25 cellular contexts compared by ENCODE assay signal in the genomic region with DNA sequence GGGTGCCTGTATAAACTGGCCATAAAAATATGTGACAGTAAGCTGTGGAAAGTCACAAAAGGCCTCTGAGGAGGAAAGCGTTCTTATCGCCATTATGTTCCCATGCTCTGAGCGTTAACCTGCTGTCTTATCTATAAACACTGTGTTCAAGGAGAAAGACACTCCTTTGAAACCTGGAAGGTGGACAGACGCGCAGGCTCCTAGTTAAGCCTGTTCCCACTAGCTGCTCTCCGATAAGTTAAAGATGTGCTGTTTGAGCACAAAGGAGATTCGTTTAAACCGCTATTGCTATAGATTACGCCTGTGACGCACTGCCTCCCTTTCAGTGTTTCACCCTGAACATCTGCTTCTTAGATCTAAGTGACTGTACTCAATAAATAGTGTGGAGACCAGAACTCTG. TPM values are rescaled to one million over a fixed set of nuclear protein-coding genes. Genes with fewer than 3 reads are reported as not detected.
A peak's percentile ranks its signal among the peaks of the same experiment; 100 is the strongest.
DNase-seq lines count a peak whose midpoint lies in the region; ATAC-seq, FAIRE-seq and TF ChIP-seq lines count a peak whose summit lies in the region.
"Had no signal": no experiment of that assay in that cellular context is flagged by ENCODE, and none has a peak within 500 bp of the region (broad histone marks: within the 10 kb centered on the region; RNA-seq: fewer than 3 reads in every experiment).

No MANE protein-coding gene starts in this region.

- 0 out of 2 replicates have a peak overlapping the region, but pooled peaks have one; percentile 58 for H2AFZ ChIP-seq in K562 (ENCODE audit: low read depth, low read length)

- H3K79me2 ChIP-seq in K562 (ENCODE audit: control insufficient read depth, insufficient read depth, low read length), result no peaks in the 10 kb centered on the region

- in situ Hi-C loops in K562 (cut with MboI), result no loop called here

- H3K4me2 ChIP-seq in K562 (ENCODE audit: insufficient read depth, low read length), result peak overlapping the region; percentile 60; the same call in 1 of the 2 replicates
- H3K4me2 ChIP-seq: A549; BLaER1 treated with 17β-estradiol and CSF1 and Interleukin-3, amounts not matched to agents 10 nM and 100 nM had no signal

- no peaks in the 10 kb centered on the region for H4K20me1 ChIP-seq in K562 (replicated peaks; ENCODE audit: control insufficient read depth, insufficient read depth, low read length)
- H4K20me1 ChIP-seq: BLaER1 treated with 17β-estradiol and CSF1 and Interleukin-3, amounts not matched to agents 10 nM and 100 nM had no signal

- H3K4me1 ChIP-seq in K562 (replicated peaks in 1 of 2; ENCODE audit: control insufficient read depth in 2 of 2, insufficient read depth in 2 of 2, low read length in 2 of 2) (peaks cover 10 to 23% of the 10 kb centered on the region in 2 experiments; a peak in 4 of 5 replicates), spleen (peaks cover 0 to 30% (median 24%) of the 10 kb centered on the region in 6 donors)

- ATAC-seq in K562, result peak; percentile 17; the same call in 1 of the 3 replicates
- ATAC-seq: A549; CD8-positive, alpha-beta T cell had no signal

- intact Hi-C loops in K562 (cut with micrococcal nuclease), result no loop called here
- intact Hi-C loops in spleen (cut with DNase I; ENCODE audit: low total_unique reads), result no loop called here

- POLR2A ChIA-PET in K562 (lab: Yijun Ruan, JAX), result interaction anchor here (1.1 kb wide), 1 partner anchor 9 kb away, joined by 3 read pairs; no protein-coding TSS in a partner anchor

- peaks cover 0 to 8% of the 10 kb centered on the region in 2 experiments; a peak in 2 of 5 replicates for H3K27me3 ChIP-seq in K562 (ENCODE audit: control insufficient read depth in 2 of 2, insufficient read depth in 2 of 2, low read length in 2 of 2)
- H3K27me3 ChIP-seq in spleen (replicated peaks in 1 of 7), result peaks cover 0 to 76% (median 7%) of the 10 kb centered on the region in 7 donors

- H3K27ac ChIP-seq in K562 (ENCODE audit: extremely low read depth, low read depth, low read length) (no peak overlapping the region; the same call in 2 of the 3 replicates), spleen (no peak overlapping the region)
- H3K27ac ChIP-seq: 22Rv1; A549; BLaER1 treated with 17β-estradiol and CSF1 and Interleukin-3, amounts not matched to agents 10 nM and 100 nM; C4-2B had no signal

- DNase-seq in NCI-H82 (lab: John Stamatoyannopoulos, UW) (peak; percentile 33), NCI-H82 treated with DMSO at 0.1 percent for 48 hours (lab: John Stamatoyannopoulos, UW; ENCODE audit: unreplicated experiment) (no peak), K562 (ENCODE audit: extremely low read depth in 1 of 4, low spot score in 3 of 4) (peak in 3 of 4 experiments; percentile 36 to 68 (median 37)), spleen (peak; percentile 21), COLO668 (lab: John Stamatoyannopoulos, UW; ENCODE audit: unreplicated experiment) (no peak), kidney tubule cell (ENCODE audit: low spot score) (no peak)
- DNase-seq: AML-193; CD4-positive, alpha-beta T cell; CD8-positive, alpha-beta T cell; COR-L47; DMS 273 treated with DMSO at 0.1 percent for 48 hours; DMS153; DMS53; DMS79 treated with DMSO at 0.1 percent for 48 hours; GF-D8 had no signal

- TF ChIP-seq POLR2A in K562 (conservative IDR thresholded peaks at IDR 0.05), result no peak
- TF ChIP-seq POLR2A in spleen (IDR thresholded peaks at IDR 0.05), result no peak

- no peak for TF ChIP-seq RAD21 in K562 (CRISPR knock-in tag; conservative IDR thresholded peaks at IDR 0.05 in 1 of 2, IDR thresholded peaks at IDR 0.05 in 1 of 2)

- BruUV-seq in K562 (replicated peaks; lab: Mats Ljungman, UMichigan), result no TSS peak

- WGBS in K562 (ENCODE audit: insufficient coverage, low coverage, missing lambda C conversion rate), result 5% methylated on average over 10 of the region's 10 CpGs
- WGBS in spleen, 5 donors, result 87 to 94% (median 91%) methylated on average over 10 of the region's 10 CpGs

- no peaks in the 10 kb centered on the region for H3K36me3 ChIP-seq in K562 (ENCODE audit: control insufficient read depth, insufficient read depth, low read length)
- H3K36me3 ChIP-seq in spleen, result no peaks in the 10 kb centered on the region
- H3K36me3 ChIP-seq: BLaER1 treated with 17β-estradiol and CSF1 and Interleukin-3, amounts not matched to agents 10 nM and 100 nM had no signal

- CTCF ChIA-PET in K562 (lab: Yijun Ruan, JAX; ENCODE audit: low intra/inter-chr PET ratio), result no interaction called here

- H3K9me3 ChIP-seq in K562 (replicated peaks; ENCODE audit: control insufficient read depth, insufficient read depth, low read depth, low read length), result no peaks in the 10 kb centered on the region
- H3K9me3 ChIP-seq in spleen, result no peaks in the 10 kb centered on the region
- H3K9me3 ChIP-seq: A549; BLaER1 treated with 17β-estradiol and CSF1 and Interleukin-3, amounts not matched to agents 10 nM and 100 nM had no signal

- TF ChIP-seq CTCF in K562 (IDR thresholded peaks at IDR 0.05 in 2 of 3, conservative IDR thresholded peaks at IDR 0.05 in 1 of 3; ENCODE audit: insufficient read depth in 2 of 3, low read depth in 1 of 3, low read length in 3 of 3) (no peak), spleen (IDR thresholded peaks at IDR 0.05 in 8 of 11, conservative IDR thresholded peaks at IDR 0.05 in 3 of 11) (no peak)

- H3K9ac ChIP-seq in K562 (ENCODE audit: insufficient read depth in 1 of 2, low read depth in 2 of 2, low read length in 2 of 2), result no peak overlapping the region
- H3K9ac ChIP-seq: BLaER1 treated with 17β-estradiol and CSF1 and Interleukin-3, amounts not matched to agents 10 nM and 100 nM had no signal

- H3K4me3 ChIP-seq in K562, result no peak overlapping the region
- no peak overlapping the region for H3K4me3 ChIP-seq in spleen
- H3K4me3 ChIP-seq: A549; BLaER1 treated with 17β-estradiol and CSF1 and Interleukin-3, amounts not matched to agents 10 nM and 100 nM had no signal

- no peaks in the 10 kb centered on the region for H3K9me1 ChIP-seq in K562 (ENCODE audit: control insufficient read depth, insufficient read depth, low read length)

- TF ChIP-seq EP300 in K562 (IDR thresholded peaks at IDR 0.05; ENCODE audit: low read length), result no peak

- peak; percentile 76 for FAIRE-seq in K562 (lab: Jason Lieb, UNC)
- FAIRE-seq: G401.6, GM12891, GM19239 had no signal

RNA-seq across cellular contexts. Expression of a gene that starts 5.2 kb away (rescaled TPM):
- not detected in 2 replicates for total RNA-seq in K562 (2011; cell fraction: chromatin; rRNA removed; ENCODE audit: low replicate concordance)
- not detected in 2 replicates for total RNA-seq in K562 (2011; cell fraction: nucleolus; rRNA removed)
- total RNA-seq in K562 (2011; cell fraction: nucleoplasm; rRNA removed), result not detected in 2 replicates
- total RNA-seq in K562 (2014; rRNA removed) (not detected in 2 replicates), K562 (2014; rRNA removed; fragmentation: Illumina TruSeq; extraction: Trizol) (not detected in 2 replicates), K562 (2015; rRNA removed; fragmentation: Illumina TruSeq; extraction: Trizol) (not detected in 2 replicates), K562 (2021) (not detected in 2 replicates), spleen (1 to 10 TPM in 2 of 7 donors, under 1 TPM in 1, not detected in 4; 0.47 to 1.3 (median 1.0) TPM)
- polyA plus RNA-seq in K562 (2011; rRNA removed) (not detected in 2 replicates), K562 (2014; fragmentation: Illumina TruSeq; extraction: Trizol) (not detected in 2 replicates), K562 (2014; fragmentation: Nextera tagmentation; extraction: Ambion mirVana) (not detected), K562 (2014; rRNA removed) (not detected in 2 replicates), spleen (under 1 TPM; 0.80 to 0.89 (median 0.83) TPM)
- polyA plus RNA-seq in K562 (2011; cell fraction: cytosol; rRNA removed), result not detected in 2 replicates
- not detected in 2 replicates for polyA plus RNA-seq in K562 (2011; cell fraction: nucleus; rRNA removed)
- not detected in 2 replicates for polyA plus RNA-seq in K562 (2012)
- not detected in 2 replicates for polyA minus RNA-seq in K562 (2011; rRNA and poly(A)+ RNA removed)
- not detected in 2 replicates for polyA minus RNA-seq in K562 (2011; cell fraction: cytosol; rRNA and poly(A)+ RNA removed)
- polyA minus RNA-seq in K562 (2011; cell fraction: nucleus; rRNA and poly(A)+ RNA removed), result not detected in 2 replicates
- total RNA-seq: A172 had no signal
- polyA plus RNA-seq: BJ had no signal

RNA-seq across cellular contexts. Expression of a gene that starts 36.0 kb away (rescaled TPM):
- total RNA-seq in K562 (2011; cell fraction: chromatin; rRNA removed; ENCODE audit: low replicate concordance), result 0.12 TPM in 1 of 2 replicates, not detected in the other
- total RNA-seq in K562 (2011; cell fraction: nucleolus; rRNA removed), result not detected in 2 replicates
- not detected in 2 replicates for total RNA-seq in K562 (2011; cell fraction: nucleoplasm; rRNA removed)
- total RNA-seq in K562 (2014; rRNA removed) (not detected in 2 replicates), K562 (2014; rRNA removed; fragmentation: Illumina TruSeq; extraction: Trizol) (not detected in 2 replicates), K562 (2015; rRNA removed; fragmentation: Illumina TruSeq; extraction: Trizol) (0.04 TPM in 1 of 2 replicates, not detected in the other), K562 (2021) (not detected in 2 replicates), spleen (not detected)
- polyA plus RNA-seq in K562 (2011; rRNA removed) (not detected in 2 replicates), K562 (2014; fragmentation: Illumina TruSeq; extraction: Trizol) (not detected in 2 replicates), K562 (2014; fragmentation: Nextera tagmentation; extraction: Ambion mirVana) (not detected), K562 (2014; rRNA removed) (0.04 TPM in 1 of 2 replicates, not detected in the other), spleen (under 1 TPM in 1 of 3 donors, not detected in 2; 0.03 TPM)
- not detected in 2 replicates for polyA plus RNA-seq in K562 (2011; cell fraction: cytosol; rRNA removed)
- polyA plus RNA-seq in K562 (2011; cell fraction: nucleus; rRNA removed), result 0.03 and 0.06 TPM in 2 replicates
- 0.14 TPM in 1 of 2 replicates, not detected in the other for polyA plus RNA-seq in K562 (2012)
- not detected in 2 replicates for polyA minus RNA-seq in K562 (2011; rRNA and poly(A)+ RNA removed)
- not detected in 2 replicates for polyA minus RNA-seq in K562 (2011; cell fraction: cytosol; rRNA and poly(A)+ RNA removed)
- polyA minus RNA-seq in K562 (2011; cell fraction: nucleus; rRNA and poly(A)+ RNA removed), result not detected in 2 replicates
- total RNA-seq: A172, B cell had no signal

RNA-seq across cellular contexts. Expression of a gene that starts 41.6 kb away (rescaled TPM):
- total RNA-seq in K562 (2011; cell fraction: chromatin; rRNA removed; ENCODE audit: low replicate concordance), result 0.51 and 1.1 TPM in 2 replicates
- 0.92 and 1.2 TPM in 2 replicates for total RNA-seq in K562 (2011; cell fraction: nucleolus; rRNA removed)
- total RNA-seq in K562 (2011; cell fraction: nucleoplasm; rRNA removed), result 0.66 and 1.3 TPM in 2 replicates
- total RNA-seq in K562 (2014; rRNA removed) (0.09 and 0.45 TPM in 2 replicates), K562 (2014; rRNA removed; fragmentation: Illumina TruSeq; extraction: Trizol) (0.22 TPM in 1 of 2 replicates, not detected in the other), K562 (2015; rRNA removed; fragmentation: Illumina TruSeq; extraction: Trizol) (not detected in 2 replicates), K562 (2021) (1.1 and 2.2 TPM in 2 replicates), spleen (under 1 TPM in 2 of 7 donors, not detected in 5; 0.41 to 0.67 TPM)
- polyA plus RNA-seq in K562 (2011; rRNA removed) (0.14 and 0.31 TPM in 2 replicates), K562 (2014; fragmentation: Illumina TruSeq; extraction: Trizol) (0.11 and 0.13 TPM in 2 replicates), K562 (2014; fragmentation: Nextera tagmentation; extraction: Ambion mirVana) (under 1 TPM; 0.03 to 0.06 TPM), K562 (2014; rRNA removed) (0.16 and 1.7 TPM in 2 replicates), spleen (under 1 TPM; 0.04 to 0.53 (median 0.32) TPM)
- 0.16 and 0.94 TPM in 2 replicates for polyA plus RNA-seq in K562 (2011; cell fraction: cytosol; rRNA removed)
- 1.4 and 3.3 TPM in 2 replicates for polyA plus RNA-seq in K562 (2011; cell fraction: nucleus; rRNA removed)
- 0.22 and 0.29 TPM in 2 replicates for polyA plus RNA-seq in K562 (2012)
- polyA minus RNA-seq in K562 (2011; rRNA and poly(A)+ RNA removed), result 0.11 TPM in 1 of 2 replicates, not detected in the other
- polyA minus RNA-seq in K562 (2011; cell fraction: cytosol; rRNA and poly(A)+ RNA removed), result not detected in 2 replicates
- 0.56 and 0.94 TPM in 2 replicates for polyA minus RNA-seq in K562 (2011; cell fraction: nucleus; rRNA and poly(A)+ RNA removed)
- total RNA-seq: A172, B cell had no signal
- polyA plus RNA-seq: BJ had no signal

RNA-seq across cellular contexts. Expression of a gene that starts 43.5 kb away (rescaled TPM):
- total RNA-seq in K562 (2011; cell fraction: chromatin; rRNA removed; ENCODE audit: low replicate concordance), result not detected in 2 replicates
- not detected in 2 replicates for total RNA-seq in K562 (2011; cell fraction: nucleolus; rRNA removed)
- not detected in 2 replicates for total RNA-seq in K562 (2011; cell fraction: nucleoplasm; rRNA removed)
- total RNA-seq in K562 (2014; rRNA removed) (not detected in 2 replicates), K562 (2014; rRNA removed; fragmentation: Illumina TruSeq; extraction: Trizol) (not detected in 2 replicates), K562 (2015; rRNA removed; fragmentation: Illumina TruSeq; extraction: Trizol) (not detected in 2 replicates), K562 (2021) (0.04 and 0.07 TPM in 2 replicates), spleen (1 to 10 TPM in 5 of 7 donors, under 1 TPM in 2; 0.13 to 6.2 (median 2.8) TPM)
- polyA plus RNA-seq in K562 (2011; rRNA removed) (not detected in 2 replicates), K562 (2014; fragmentation: Illumina TruSeq; extraction: Trizol) (not detected in 2 replicates), K562 (2014; fragmentation: Nextera tagmentation; extraction: Ambion mirVana) (not detected), K562 (2014; rRNA removed) (not detected in 2 replicates), spleen (1 to 10 TPM; 1.0 to 7.8 (median 2.7) TPM)
- not detected in 2 replicates for polyA plus RNA-seq in K562 (2011; cell fraction: cytosol; rRNA removed)
- not detected in 2 replicates for polyA plus RNA-seq in K562 (2011; cell fraction: nucleus; rRNA removed)
- polyA plus RNA-seq in K562 (2012), result not detected in 2 replicates
- polyA minus RNA-seq in K562 (2011; rRNA and poly(A)+ RNA removed), result not detected in 2 replicates
- polyA minus RNA-seq in K562 (2011; cell fraction: cytosol; rRNA and poly(A)+ RNA removed), result not detected in 2 replicates
- polyA minus RNA-seq in K562 (2011; cell fraction: nucleus; rRNA and poly(A)+ RNA removed), result not detected in 2 replicates
- total RNA-seq: A172; B cell; CD4-positive, alpha-beta T cell; CD8-positive, alpha-beta T cell had no signal
- polyA plus RNA-seq: A549, BJ had no signal

Comparison
In these comparisons a context has a peak if more than half of its experiments do, and no peak if none do; other contexts are left out.
1. DNase-seq: peak in NCI-H82 (single experiment), K562 (3 of 4) and spleen (single experiment); none in NCI-H82 treated with DMSO at 0.1 percent for 48 hours (single experiment), COLO668 (single experiment) and kidney tubule cell (single experiment).